ENCODE assay signal across 28 cellular contexts in the genomic region with DNA sequence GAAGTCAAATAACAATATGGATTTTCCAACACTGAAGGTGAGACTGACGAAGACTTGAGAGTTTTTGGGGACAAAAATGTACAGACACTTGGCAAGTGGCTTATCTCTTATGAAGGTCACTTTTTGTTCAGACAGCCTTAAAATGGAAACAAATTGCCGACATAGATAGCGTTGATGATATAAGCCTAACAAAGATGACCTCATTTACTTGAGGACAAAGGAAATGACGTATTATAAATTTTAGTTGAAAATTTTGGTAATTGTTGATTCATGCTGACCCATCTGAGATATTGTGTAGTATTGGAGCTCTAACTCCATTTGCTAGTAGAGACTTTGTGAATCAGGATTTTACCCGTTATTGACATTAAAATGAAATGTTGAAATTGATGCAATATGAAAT.
"Had no signal": no experiment of that assay in that cellular context is flagged by ENCODE, and none has a peak within 500 bp of the region (broad histone marks: within the 10 kb centered on the region; RNA-seq: fewer than 3 reads in every experiment).

No MANE protein-coding gene starts in this region.

- H3K27ac Mint-ChIP-seq: dendritic cell treated with granulocyte-macrophage colony-stimulating factor and Interleukin-4, amounts not matched to agents 40 ng/mL and 50 ng/mL, for 4 days; effector memory CD8-positive, alpha-beta T cell; endodermal cell had no signal

- H3K9me3 ChIP-seq: colonic mucosa, esophagus muscularis mucosa, esophagus squamous epithelium, gastrocnemius medialis, gastroesophageal sphincter, heart left ventricle, heart right ventricle had no signal

- FAIRE-seq: colon, endometrium, frontal cortex had no signal

- H3K4me1 ChIP-seq: colonic mucosa, esophagus muscularis mucosa, esophagus squamous epithelium, foreskin keratinocyte, gastrocnemius medialis, gastroesophageal sphincter, heart left ventricle, heart right ventricle had no signal

- H3K27me3 Mint-ChIP-seq: dendritic cell treated with granulocyte-macrophage colony-stimulating factor and Interleukin-4, amounts not matched to agents 40 ng/mL and 50 ng/mL, for 4 days; effector memory CD8-positive, alpha-beta T cell had no signal

- H3K27ac ChIP-seq: colonic mucosa, coronary artery, dorsolateral prefrontal cortex, epithelial cell of prostate, esophagus muscularis mucosa, esophagus squamous epithelium, foreskin keratinocyte, gastrocnemius medialis, gastroesophageal sphincter, heart left ventricle, heart right ventricle had no signal

- H3K36me3 ChIP-seq: colonic mucosa, esophagus muscularis mucosa, esophagus squamous epithelium, gastrocnemius medialis, gastroesophageal sphincter, heart left ventricle, heart right ventricle had no signal

- H3K9me3 Mint-ChIP-seq: dendritic cell treated with granulocyte-macrophage colony-stimulating factor and Interleukin-4, amounts not matched to agents 40 ng/mL and 50 ng/mL, for 4 days; effector memory CD8-positive, alpha-beta T cell had no signal

- ATAC-seq: effector memory CD8-positive, alpha-beta T cell; esophagus mucosa; foreskin keratinocyte; gastrocnemius medialis; gastroesophageal sphincter; heart left ventricle; heart right ventricle had no signal

- H3K4me3 ChIP-seq: colonic mucosa, coronary artery, dorsolateral prefrontal cortex, esophagus muscularis mucosa, esophagus squamous epithelium, gastrocnemius medialis, gastroesophageal sphincter, heart left ventricle, heart right ventricle had no signal

- H3K4me3 Mint-ChIP-seq: dendritic cell treated with granulocyte-macrophage colony-stimulating factor and Interleukin-4, amounts not matched to agents 40 ng/mL and 50 ng/mL, for 4 days; effector memory CD8-positive, alpha-beta T cell; endodermal cell had no signal

- DNase-seq: colonic mucosa; cortex of kidney; dermis blood vessel endothelial cell; effector CD4-positive, alpha-beta T cell; effector CD8-positive, alpha-beta T cell; effector memory CD4-positive, alpha-beta T cell; effector memory CD8-positive, alpha-beta T cell; endodermal cell; erythroblast; esophagus squamous epithelium; foreskin fibroblast; foreskin keratinocyte; foreskin melanocyte; gastrocnemius medialis; glutamatergic neuron; head of caudate nucleus; heart left ventricle; heart right ventricle had no signal

- H3K27me3 ChIP-seq: colonic mucosa, dorsolateral prefrontal cortex, esophagus muscularis mucosa, esophagus squamous epithelium, foreskin keratinocyte, gastrocnemius medialis, gastroesophageal sphincter, heart left ventricle, heart right ventricle had no signal
